ENCODE assay signal across 23 cellular contexts in genomic region chr13:77969299-77969698, GRCh38. TPM values are rescaled to one million over a fixed set of nuclear protein-coding genes. Genes with fewer than 3 reads are reported as not detected.
"Had no signal": no experiment of that assay in that cellular context is flagged by ENCODE, and none has a peak within 500 bp of the region (broad histone marks: within the 10 kb centered on the region; RNA-seq: fewer than 3 reads in every experiment).

No MANE protein-coding gene starts in this region.

- H3K4me3 ChIP-seq: colonic mucosa, esophagus squamous epithelium, left ventricle myocardium inferior, lower lobe of right lung, sigmoid colon, skin epidermis, stomach, thoracic aorta, upper lobe of left lung, uterus had no signal

- H3K27ac ChIP-seq: colonic mucosa, esophagus squamous epithelium, left ventricle myocardium inferior, lower lobe of right lung, sigmoid colon, stomach, thoracic aorta, upper lobe of left lung, uterus had no signal

- H3K9me3 ChIP-seq: colonic mucosa, esophagus squamous epithelium, left ventricle myocardium inferior, lower lobe of right lung, sigmoid colon, stomach, thoracic aorta, upper lobe of left lung, uterus had no signal

- H3K36me3 ChIP-seq: colonic mucosa, esophagus squamous epithelium, left ventricle myocardium inferior, lower lobe of right lung, sigmoid colon, stomach, thoracic aorta, upper lobe of left lung, uterus had no signal

- H3K4me3 Mint-ChIP-seq: naive thymus-derived CD4-positive, alpha-beta T cell; nephron progenitor cell had no signal

- H3K27ac Mint-ChIP-seq: naive thymus-derived CD4-positive, alpha-beta T cell; nephron progenitor cell had no signal

- H3K27me3 ChIP-seq: colonic mucosa, esophagus squamous epithelium, sigmoid colon, stomach, upper lobe of left lung, uterus had no signal

- H3K36me3 Mint-ChIP-seq: naive thymus-derived CD4-positive, alpha-beta T cell had no signal

- ATAC-seq: left cardiac atrium; lower lobe of right lung; naive thymus-derived CD4-positive, alpha-beta T cell had no signal

- DNase-seq: colonic mucosa; dermis blood vessel endothelial cell; effector CD8-positive, alpha-beta T cell; esophagus squamous epithelium; foreskin fibroblast; kidney; left cardiac atrium; left ventricle myocardium inferior; lower lobe of right lung; mesendoderm; naive thymus-derived CD4-positive, alpha-beta T cell; nephron progenitor cell; posterior cingulate gyrus; sigmoid colon; stimulated activated CD4-positive, alpha-beta T cell treated with anti-CD3 and anti-CD28 coated beads, Interleukin-12 subunit alpha, Interleukin-12 subunit beta, amount 100 ng/mL, for 4 hours; stimulated activated naive CD4-positive, alpha-beta T cell; stomach; substantia nigra; upper lobe of left lung; uterus had no signal

- H3K4me1 ChIP-seq: colonic mucosa, esophagus squamous epithelium, left ventricle myocardium inferior, lower lobe of right lung, sigmoid colon, stomach, upper lobe of left lung, uterus had no signal

- H3K4me1 Mint-ChIP-seq: naive thymus-derived CD4-positive, alpha-beta T cell; nephron progenitor cell had no signal

RNA-seq across cellular contexts. Expression of gene EDNRB, which starts 50.7 kb away (rescaled TPM):
- total RNA-seq: osteocyte had no signal
- polyA plus RNA-seq: naive thymus-derived CD4-positive, alpha-beta T cell had no signal
